ENCODE assay signal across 21 cellular contexts in the genomic region with DNA sequence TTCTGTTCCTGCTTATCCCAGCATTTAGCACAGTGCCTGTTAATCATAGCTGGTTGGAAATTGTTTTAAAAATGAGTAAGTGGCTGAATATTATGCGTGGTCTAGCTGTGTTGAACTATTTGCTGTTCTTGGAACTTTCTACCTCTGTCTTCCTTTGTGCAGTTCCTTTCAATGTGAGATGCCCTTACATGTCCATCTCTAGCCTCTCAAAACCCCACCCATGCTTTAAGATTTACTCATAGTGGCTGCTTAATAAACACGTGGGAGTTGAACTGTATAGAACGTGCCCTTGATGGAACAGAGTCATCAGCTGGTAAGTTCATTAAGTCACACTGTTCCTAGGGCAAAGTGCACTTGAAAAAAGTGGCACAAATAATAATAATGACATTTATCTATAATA. TPM values are rescaled to one million over a fixed set of nuclear protein-coding genes. Genes with fewer than 3 reads are reported as not detected.
DNase-seq lines count a peak whose midpoint lies in the region; ATAC-seq, FAIRE-seq and TF ChIP-seq lines count a peak whose summit lies in the region.
"Had no signal": no experiment of that assay in that cellular context is flagged by ENCODE, and none has a peak within 500 bp of the region (broad histone marks: within the 10 kb centered on the region; RNA-seq: fewer than 3 reads in every experiment).

No MANE protein-coding gene starts in this region.

- FAIRE-seq in H1 (lab: Jason Lieb, UNC) (no peak), GM19239 (lab: Jason Lieb, UNC) (no peak)
- FAIRE-seq: endothelial cell of umbilical vein, HepG2 had no signal

- TF ChIP-seq POLR2A in H1 (IDR thresholded peaks at IDR 0.05; ENCODE audit: control extremely low read depth in 1 of 2, low read depth in 2 of 2, low read length in 2 of 2), result no peak

- no peak overlapping the region for H4K8ac ChIP-seq in H1 (ENCODE audit: extremely low read depth, insufficient read depth, low read length)

- intact Hi-C loops in left lung (cut with DNase I), result loop anchor here in 1 of 2 donors (10.0 kb wide), 1 partner anchor 211 kb away; no protein-coding TSS in a partner anchor

- 83% methylated on average over 3 of the region's 3 CpGs; no CpG with 5 or more reads in 1 of the 2 experiments for WGBS in H1 (ENCODE audit: extremely low coverage in 1 of 2, insufficient coverage in 1 of 2, insufficient read length in 1 of 2, insufficient replicate concordance in 2 of 2, low coverage in 1 of 2, low lambda C conversion rate in 2 of 2, missing lambda C conversion rate in 1 of 2), 2 experiments

- no peaks in the 10 kb centered on the region for H3K27me3 ChIP-seq in H1 (replicated peaks in 1 of 4; ENCODE audit: control insufficient read depth in 3 of 4, extremely low read depth in 1 of 4, insufficient read depth in 3 of 4, low read length in 3 of 4)
- no peaks in the 10 kb centered on the region for H3K27me3 ChIP-seq in left lung
- H3K27me3 ChIP-seq: right atrium auricular region, SJSA1 had no signal

- H2BK120ac ChIP-seq in H1 (replicated peaks; ENCODE audit: low read depth, low read length), result no peak overlapping the region

- no peak for TF ChIP-seq EP300 in H1 (IDR thresholded peaks at IDR 0.05; ENCODE audit: borderline replicate concordance in 1 of 2, low read depth in 2 of 2, low read length in 2 of 2)

- H2BK5ac ChIP-seq in H1 (ENCODE audit: low read depth, low read length), result no peak overlapping the region

- no peaks in the 10 kb centered on the region for H4K20me1 ChIP-seq in H1 (replicated peaks in 1 of 2; ENCODE audit: control insufficient read depth in 1 of 2, insufficient read depth in 2 of 2, low read length in 2 of 2)

- DNase-seq in AG08396 (ENCODE audit: low spot score) (peak; percentile 22), LoVo (ENCODE audit: low spot score) (peak; percentile 39), H1 (ENCODE audit: low read depth in 1 of 2, low spot score in 2 of 2) (no peak), left lung (no peak), NCI-H82 treated with DMSO at 0.1 percent for 48 hours (lab: John Stamatoyannopoulos, UW; ENCODE audit: unreplicated experiment) (no peak), GM19239 (ENCODE audit: insufficient read length, low spot score) (no peak), HEK293T (ENCODE audit: extremely low spot score) (no peak)
- DNase-seq: activated B cell treated with CpG ODN at 0.5 μM for 24 hours; H7; left ventricle myocardium superior; NCI-H526 treated with DMSO at 0.1 percent for 48 hours; occipital lobe; stimulated activated CD4-positive, alpha-beta T cell treated with anti-CD3 and anti-CD28 coated beads, Interleukin-15, amount 100 ng/mL, for 24 hours; T-helper 2 cell had no signal

- no peak overlapping the region for H3K9ac ChIP-seq in H1 (replicated peaks in 1 of 4; ENCODE audit: extremely low read depth in 1 of 4, low read depth in 3 of 4, low read length in 3 of 4)

- no peak overlapping the region for H3K14ac ChIP-seq in H1 (ENCODE audit: insufficient read length)

- no peaks in the 10 kb centered on the region for H3K79me2 ChIP-seq in H1 (ENCODE audit: control insufficient read depth in 1 of 2, insufficient read depth in 2 of 2, low read length in 2 of 2)

- H3K4me2 ChIP-seq in H1 (ENCODE audit: insufficient read depth in 1 of 2, low read depth in 2 of 2, low read length in 2 of 2), result no peak overlapping the region

- H2AK5ac ChIP-seq in H1 (ENCODE audit: low read depth, low read length), result no peak overlapping the region

- ATAC-seq in left lung (peak; percentile 27), GM18861 (IDR thresholded peaks at IDR 0.05; ENCODE audit: unreplicated experiment) (no peak)

- H3K27ac ChIP-seq in H1 (ENCODE audit: low read depth, low read length) (no peak overlapping the region), left lung (no peak overlapping the region)
- H3K27ac ChIP-seq: right atrium auricular region, SJSA1 had no signal

- H3K79me1 ChIP-seq in H1 (ENCODE audit: low read depth, low read length), result no peaks in the 10 kb centered on the region; the same call in 1 of the 2 replicates

- H3K4me1 ChIP-seq in H1 (replicated peaks in 1 of 4; ENCODE audit: control insufficient read depth in 3 of 4, insufficient read depth in 4 of 4, low read length in 3 of 4), result peaks cover 0 to 2% (median 0%) of the 10 kb centered on the region in 4 experiments; a peak in 1 of 7 replicates
- no peaks in the 10 kb centered on the region for H3K4me1 ChIP-seq in left lung
- H3K4me1 ChIP-seq: SJSA1 had no signal

- no peaks in the 10 kb centered on the region for H3K36me3 ChIP-seq in H1 (ENCODE audit: control insufficient read depth in 2 of 4, insufficient read depth in 4 of 4, low read length in 3 of 4)
- H3K36me3 ChIP-seq in left lung, result no peaks in the 10 kb centered on the region
- H3K36me3 ChIP-seq: right atrium auricular region, SJSA1 had no signal

- no peak for TF ChIP-seq RAD21 in H1 (IDR thresholded peaks at IDR 0.05 in 1 of 2, conservative IDR thresholded peaks at IDR 0.05 in 1 of 2; ENCODE audit: low read depth in 2 of 2, low read length in 2 of 2)

- no peak for TF ChIP-seq CTCF in H1 (IDR thresholded peaks at IDR 0.05; ENCODE audit: control extremely low read depth in 1 of 3, insufficient read depth in 1 of 3, low read depth in 1 of 3, low read length in 3 of 3)
- no peak for TF ChIP-seq CTCF in left lung (IDR thresholded peaks at IDR 0.05)

- no peak overlapping the region for H2BK15ac ChIP-seq in H1 (ENCODE audit: low read length)

- no peak overlapping the region for H3K56ac ChIP-seq in H1 (replicated peaks; ENCODE audit: insufficient read length, low read depth, low read length)

- no peak overlapping the region for H2AFZ ChIP-seq in H1 (ENCODE audit: low read length)

- no peak overlapping the region for H2BK12ac ChIP-seq in H1 (ENCODE audit: low read depth, low read length)

- H3K23ac ChIP-seq in H1 (ENCODE audit: insufficient read length), result no peak overlapping the region

- POLR2A ChIA-PET in H1 (lab: Charles Lee; ENCODE audit: partially characterized antibody), result interaction anchor here (0.9 to 1.0 kb wide), 2 partner anchors 72 to 115 kb away, joined by 3 read pairs; partner anchors contain the start of genes ABHD17B and C9orf85
- POLR2A ChIA-PET in HEK293T (lab: Yijun Ruan, JAX), result interaction anchor here (1.1 kb wide), 1 partner anchor 9 kb away, joined by 3 read pairs; no protein-coding TSS in a partner anchor

- peak overlapping the region; percentile 32 for H3K4ac ChIP-seq in H1 (replicated peaks; ENCODE audit: insufficient read length, low read depth, low read length)

- no peak overlapping the region for H2BK20ac ChIP-seq in H1 (ENCODE audit: low read length)

- peak overlapping the region; percentile 16 for H4K91ac ChIP-seq in H1 (replicated peaks; ENCODE audit: insufficient read length, low read length)

- CTCF ChIA-PET in H1 (lab: Charles Lee; ENCODE audit: partially characterized antibody), result interaction anchor here (0.7 to 5.8 kb wide), 30 partner anchors 9 to 256 kb away, joined by 3 to 67 read pairs (median 5); no protein-coding TSS in a partner anchor
- CTCF ChIA-PET in HEK293T (lab: Yijun Ruan, JAX), result interaction anchor here (1.0 to 1.5 kb wide), 2 partner anchors 40 to 219 kb away, joined by 5 to 8 read pairs; no protein-coding TSS in a partner anchor

- H3K4me3 ChIP-seq in H1 (ENCODE audit: extremely low read depth in 1 of 4, insufficient read depth in 2 of 4, low read depth in 3 of 4, low read length in 4 of 4) (no peak overlapping the region), left lung (no peak overlapping the region)
- H3K4me3 ChIP-seq: right atrium auricular region, SJSA1 had no signal

- H3K9me3 ChIP-seq in H1 (ENCODE audit: insufficient read depth in 2 of 2, low read depth in 1 of 2, low read length in 1 of 2) (no peaks in the 10 kb centered on the region), left lung (no peaks in the 10 kb centered on the region)
- H3K9me3 ChIP-seq: right atrium auricular region, SJSA1 had no signal

- H3K18ac ChIP-seq in H1 (ENCODE audit: extremely low read depth, low read length), result no peak overlapping the region

- peaks cover 3% of the 10 kb centered on the region; the same call in 1 of the 2 replicates for H3K23me2 ChIP-seq in H1 (ENCODE audit: low read depth, low read length)

- H4K5ac ChIP-seq in H1 (ENCODE audit: insufficient read length, low read depth, low read length), result no peak overlapping the region

TF ChIP-seq in H1, 55 proteins besides CTCF, POLR2A, EP300 and RAD21 (continues in another document):
- TF ChIP-seq NRF1 (IDR thresholded peaks at IDR 0.05; ENCODE audit: low read depth, low read length), result no peak
- TF ChIP-seq TAF7 (optimal IDR thresholded peaks at IDR 0.05; ENCODE audit: borderline replicate concordance, low read depth, low read length), result no peak
- TF ChIP-seq JUN (IDR thresholded peaks at IDR 0.05; ENCODE audit: low read depth, low read length), result no peak
- no peak for TF ChIP-seq CHD2 (IDR thresholded peaks at IDR 0.05; ENCODE audit: low read length)
- TF ChIP-seq HDAC6 (IDR thresholded peaks at IDR 0.05; ENCODE audit: low read depth, low read length), result no peak
- no peak for TF ChIP-seq TAF1 (IDR thresholded peaks at IDR 0.05; ENCODE audit: low read depth, low read length)
- TF ChIP-seq RXRA (IDR thresholded peaks at IDR 0.05; ENCODE audit: insufficient read depth, low read depth, low read length), result no peak
- TF ChIP-seq KDM4A (IDR thresholded peaks at IDR 0.05; ENCODE audit: low read depth, low read length, severe bottlenecking), result no peak

TF ChIP-seq in HEK293T, 16 proteins besides CTCF, POLR2A, EP300 and RAD21:
- TF ChIP-seq SP1 (IDR thresholded peaks at IDR 0.05) (no peak), ELF4 (IDR thresholded peaks at IDR 0.05) (no peak), ZNF384 (IDR thresholded peaks at IDR 0.05) (no peak), L3MBTL2 (conservative IDR thresholded peaks at IDR 0.05) (no peak), HDGF (IDR thresholded peaks at IDR 0.05; ENCODE audit: borderline replicate concordance) (no peak), LEF1 (IDR thresholded peaks at IDR 0.05; ENCODE audit: borderline replicate concordance) (no peak)

RNA-seq across cellular contexts. Expression of gene C9orf57, which starts 34.5 kb away (rescaled TPM):
- total RNA-seq in H1 (2021; fragmentation: NEBNext Ultra II Directional; extraction: Animal tissue kit (Norgen Biotek cat#: 25700)), result not detected in 2 replicates
- not detected in 2 replicates for polyA plus RNA-seq in H1 (2011; rRNA removed)
- polyA plus RNA-seq in H1 (2011; cell fraction: cytosol; rRNA removed), result not detected
- polyA plus RNA-seq in H1 (2011; cell fraction: nucleus; rRNA removed), result not detected
- polyA plus RNA-seq in H1 (2012, experiment 1 of 2), result not detected in 4 replicates
- polyA plus RNA-seq in H1 (2012, experiment 2 of 2), result not detected
- not detected for polyA plus RNA-seq in H1 (2013, experiment 1 of 2)
- polyA plus RNA-seq in H1 (2013, experiment 2 of 2), result not detected
- polyA minus RNA-seq in H1 (2011; rRNA and poly(A)+ RNA removed), result not detected in 2 replicates
- polyA minus RNA-seq in H1 (2011; cell fraction: cytosol; rRNA and poly(A)+ RNA removed), result not detected
- polyA minus RNA-seq in H1 (2011; cell fraction: nucleus; rRNA and poly(A)+ RNA removed), result not detected
- not detected for total RNA-seq in left lung
- total RNA-seq: activated B cell treated with CpG ODN at 0.5 μM for 24 hours; activated T-helper 1 cell treated with anti-CD3 and anti-CD28 coated beads, Interleukin-12 subunit alpha, Interleukin-12 subunit beta, Interleukin-2, Interleukin-4 antibody, amounts not matched to agents 30 ng/mL and 10 ng/mL and 1 ng/mL, durations not matched to agents 14 hours and 24 hours and 36 hours; endothelial cell of umbilical vein; H7; HepG2; left ventricle myocardium superior; occipital lobe; PC-3; right atrium auricular region; SJSA1 had no signal
- polyA plus RNA-seq: endothelial cell of umbilical vein had no signal

Comparison
In these comparisons a context has a peak if more than half of its experiments do, and no peak if none do; other contexts are left out.
1. DNase-seq: peak in AG08396 (single experiment) and LoVo (single experiment); none in H1 (0 of 2), left lung (0 of 2), NCI-H82 treated with DMSO at 0.1 percent for 48 hours (single experiment), GM19239 (single experiment) and HEK293T (single experiment).